ENCODE assay signal across 16 cellular contexts in genomic region chr16:70644763-70645597, GRCh38. TPM values are rescaled to one million over a fixed set of nuclear protein-coding genes. Genes with fewer than 3 reads are reported as not detected.
DNase-seq lines count a peak whose midpoint lies in the region; ATAC-seq and TF ChIP-seq lines count a peak whose summit lies in the region.
"Had no signal": no experiment of that assay in that cellular context is flagged by ENCODE, and none has a peak within 500 bp of the region (broad histone marks: within the 10 kb centered on the region; RNA-seq: fewer than 3 reads in every experiment).

No MANE protein-coding gene starts in this region.

- no peak overlapping the region for H3K4me3 Mint-ChIP-seq in natural killer cell

- H3K4me1 ChIP-seq in A673 (ENCODE audit: insufficient read depth, low read length, poor library complexity, severe bottlenecking) = no peaks in the 10 kb centered on the region

- no peaks in the 10 kb centered on the region for H3K27me3 ChIP-seq in A673 (replicated peaks; ENCODE audit: insufficient read depth, low read depth, low read length, poor library complexity)
- H3K27me3 ChIP-seq: testis had no signal

- intact Hi-C loops in A673 (cut with micrococcal nuclease; ENCODE audit: unreplicated experiment) = no loop called here
- intact Hi-C loops in natural killer cell (cut with micrococcal nuclease) = no loop called here

- H3K27me3 Mint-ChIP-seq in natural killer cell (ENCODE audit: low read depth in 2 of 2) = peaks cover 0 to 4% of the 10 kb centered on the region in 2 donors

- ATAC-seq in natural killer cell = no peak
- ATAC-seq: naive thymus-derived CD4-positive, alpha-beta T cell had no signal

- no peaks in the 10 kb centered on the region for H3K4me1 Mint-ChIP-seq in natural killer cell
- H3K4me1 Mint-ChIP-seq: naive thymus-derived CD4-positive, alpha-beta T cell had no signal

- TF ChIP-seq CTCF in A673 (conservative IDR thresholded peaks at IDR 0.05; ENCODE audit: low read depth, low read length) (no peak), natural killer cell (IDR thresholded peaks at IDR 0.05) (no peak), coronary artery (IDR thresholded peaks at IDR 0.05) (no peak)

- H3K9me3 ChIP-seq in A673 (ENCODE audit: low read depth, low read length, poor library complexity, severe bottlenecking) = no peaks in the 10 kb centered on the region
- H3K9me3 ChIP-seq: testis had no signal

- peak; percentile 29 for DNase-seq in A673 (ENCODE audit: low spot score)
- DNase-seq in Caki2 (ENCODE audit: low read depth) = peak; percentile 6
- peak; percentile 37 for DNase-seq in ecto neural progenitor cell (ENCODE audit: low spot score)
- DNase-seq in putamen (ENCODE audit: low spot score) = no peak
- no peak for DNase-seq in natural killer cell
- no peak for DNase-seq in coronary artery (ENCODE audit: low spot score)
- DNase-seq: activated CD4-positive, alpha-beta T cell treated with anti-CD3 and anti-CD28 coated beads, Interleukin-2, amount 50 U/mL, for 48 hours; activated naive CD4-positive, alpha-beta T cell treated with Interleukin-2 at 50 U/mL for 16 hours; KBM-7; naive thymus-derived CD4-positive, alpha-beta T cell; NCI-H2081 treated with DMSO at 0.1 percent for 48 hours; NCI-H774; testis had no signal

- H3K27ac ChIP-seq in A673 (ENCODE audit: low read depth, low read length, poor library complexity, severe bottlenecking) = no peak overlapping the region
- H3K27ac ChIP-seq in coronary artery = no peak overlapping the region
- H3K27ac ChIP-seq: RWPE1, testis had no signal

- CTCF ChIA-PET in A673 (lab: Charles Lee) = interaction anchor here (0.8 kb wide), 1 partner anchor 893 kb away, joined by 6 read pairs; no protein-coding TSS in a partner anchor

- H3K27ac Mint-ChIP-seq in natural killer cell = no peak overlapping the region
- H3K27ac Mint-ChIP-seq: naive thymus-derived CD4-positive, alpha-beta T cell had no signal

- H3K36me3 Mint-ChIP-seq in natural killer cell = no peaks in the 10 kb centered on the region
- H3K36me3 Mint-ChIP-seq: naive thymus-derived CD4-positive, alpha-beta T cell had no signal

- TF ChIP-seq RAD21 in Ishikawa (IDR thresholded peaks at IDR 0.05; ENCODE audit: low read depth) = peak; percentile 28; the same call in 1 of the 2 replicates

- TF ChIP-seq EP300 in Ishikawa (IDR thresholded peaks at IDR 0.05; ENCODE audit: borderline replicate concordance) = no peak

- H3K9me3 Mint-ChIP-seq in natural killer cell = no peaks in the 10 kb centered on the region
- H3K9me3 Mint-ChIP-seq: naive thymus-derived CD4-positive, alpha-beta T cell had no signal

- POLR2A ChIA-PET in A673 (lab: Charles Lee; ENCODE audit: low non-redundant PET) = no interaction called here

- no TSS peak for BruUV-seq in A673 (replicated peaks; lab: Mats Ljungman, UMichigan)

- H3K4me3 ChIP-seq in A673 (ENCODE audit: low read depth, low read length, poor library complexity, severe bottlenecking) = no peak overlapping the region
- H3K4me3 ChIP-seq in coronary artery = no peak overlapping the region
- H3K4me3 ChIP-seq: lung, testis had no signal

- no peaks in the 10 kb centered on the region for H3K36me3 ChIP-seq in A673 (ENCODE audit: insufficient read depth, low read length, poor library complexity, severe bottlenecking)

- in situ Hi-C loops in Caki2 (cut with HindIII; ENCODE audit: low pct_unique_long_range_greater_than_20kb, low sequenced_read_pairs) = no loop called here

TF ChIP-seq in Ishikawa, 13 proteins besides CTCF, POLR2A, EP300 and RAD21:
- TF ChIP-seq ZBTB7A (IDR thresholded peaks at IDR 0.05; ENCODE audit: low read depth) (no peak), NFIC (IDR thresholded peaks at IDR 0.05) (no peak), CREB1 (IDR thresholded peaks at IDR 0.05; ENCODE audit: low read depth) (no peak)

RNA-seq across cellular contexts. Expression of gene IL34, which starts 1.4 kb away (rescaled TPM):
- total RNA-seq in A673 (2021) (not detected in 2 replicates), natural killer cell (under 1 TPM in 2 of 3 donors, not detected in 1; 0.48 to 0.54 TPM)
- 0.34 TPM in 1 of 2 replicates, not detected in the other for total RNA-seq in Caki2 (2014; rRNA removed; shearing (Covaris generic); ENCODE audit: low replicate concordance)

RNA-seq across cellular contexts. Expression of gene MTSS2, which starts 40.9 kb away (rescaled TPM):
- total RNA-seq in A673 (2021) = 47.6 and 54.8 TPM in 2 replicates
- total RNA-seq in Caki2 (2014; rRNA removed; shearing (Covaris generic); ENCODE audit: low replicate concordance) = 5.3 and 6.8 TPM in 2 replicates
- 1 to 10 TPM; 3.8 to 8.8 (median 4.4) TPM for total RNA-seq in natural killer cell

Comparison
In these comparisons a context has a peak if more than half of its experiments do, and no peak if none do; other contexts are left out.
1. DNase-seq: peak in A673 (single experiment), Caki2 (single experiment) and ecto neural progenitor cell (single experiment); none in putamen (single experiment), natural killer cell (single experiment) and coronary artery (single experiment).